9 cellular contexts compared by ENCODE assay signal in the genomic region with DNA sequence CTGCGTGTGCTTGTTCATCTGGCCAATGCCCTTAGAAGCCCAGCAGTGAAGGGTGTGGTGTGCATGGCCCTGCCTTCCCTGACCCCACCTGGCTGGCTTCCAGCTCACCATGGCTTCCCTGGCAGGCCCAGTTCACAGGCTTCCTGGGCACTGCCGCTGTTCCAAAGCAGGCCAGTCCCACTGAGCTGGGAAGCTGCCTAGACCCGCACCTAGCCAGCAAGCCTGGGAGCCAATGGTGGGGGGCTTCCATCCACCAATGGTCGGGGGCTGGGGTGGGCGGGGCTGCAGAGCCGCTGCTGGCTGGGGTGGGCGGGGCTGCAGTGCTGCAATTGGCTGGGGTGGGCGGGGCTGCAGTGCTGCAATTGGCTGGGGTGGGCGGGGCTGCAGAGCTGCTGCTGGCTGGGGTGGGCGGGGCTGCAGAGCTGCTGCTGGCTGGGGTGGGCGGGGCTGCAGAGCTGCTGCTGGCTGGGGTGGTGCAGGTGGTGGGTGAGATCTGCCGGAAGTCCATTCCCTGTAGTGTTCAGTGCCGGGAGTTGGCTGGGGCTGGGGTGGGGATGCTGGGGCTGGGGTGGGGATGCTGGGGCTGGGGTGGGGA. TPM values are rescaled to one million over a fixed set of nuclear protein-coding genes. Genes with fewer than 3 reads are reported as not detected.
DNase-seq lines count a peak whose midpoint lies in the region; ATAC-seq and TF ChIP-seq lines count a peak whose summit lies in the region.
"Had no signal": no experiment of that assay in that cellular context is flagged by ENCODE, and none has a peak within 500 bp of the region (broad histone marks: within the 10 kb centered on the region; RNA-seq: fewer than 3 reads in every experiment).

No MANE protein-coding gene starts in this region.

- 0 out of 2 replicates have a peak, but pooled peaks cover 3% of the 10 kb centered on the region for H3F3A ChIP-seq in DOHH2 (ENCODE audit: control insufficient read depth, insufficient read depth)

- peak; percentile 71 for DNase-seq in Jurkat, Clone E6-1 (ENCODE audit: low read depth, low spot score)
- DNase-seq in T follicular helper cell (ENCODE audit: low read depth) (peak; percentile 56), body of pancreas (peak; percentile 72 to 88 (median 84)), left kidney (ENCODE audit: low read depth, low spot score) (peak; percentile 76)
- peak; percentile 16 to 39 for DNase-seq in stimulated activated CD8-positive, alpha-beta memory T cell treated with anti-CD3 and anti-CD28 coated beads, Interleukin-2, amount 100 ng/mL, for 1 hour (ENCODE audit: low read depth in 2 of 2)

- peaks cover 4% of the 10 kb centered on the region for H3K4me1 ChIP-seq in DOHH2 (ENCODE audit: control insufficient read depth, low read length)
- H3K4me1 ChIP-seq in body of pancreas: peaks cover 21% of the 10 kb centered on the region

- 0 to 4% methylated on average over 1 to 12 of the region's 13 CpGs for WGBS in body of pancreas, 2 donors

- TF ChIP-seq CTCF in DOHH2 (IDR thresholded peaks at IDR 0.05; ENCODE audit: low read depth, low read length, poor library complexity, severe bottlenecking) (no peak), body of pancreas (IDR thresholded peaks at IDR 0.05) (no peak)

- H3K27me3 ChIP-seq in DOHH2 (ENCODE audit: control insufficient read depth, low read length) (peaks cover 26% of the 10 kb centered on the region), body of pancreas (peaks cover 0 to 32% of the 10 kb centered on the region in 2 donors)

- H3K9me2 ChIP-seq in DOHH2 (replicated peaks; ENCODE audit: control insufficient read depth, low read length): no peaks in the 10 kb centered on the region

- intact Hi-C loops in body of pancreas (cut with DNase I): no loop called here

- ATAC-seq in body of pancreas (peak; percentile 79), GM18868 (IDR thresholded peaks at IDR 0.05; ENCODE audit: unreplicated experiment) (no peak), HG03095 (IDR thresholded peaks at IDR 0.05; ENCODE audit: unreplicated experiment) (no peak)

- peak overlapping the region; percentile 21; the same call in 1 of the 2 replicates for H3K4me2 ChIP-seq in DOHH2 (ENCODE audit: low read length)

- H3K27ac ChIP-seq in DOHH2 (ENCODE audit: low read depth, low read length) (no peak overlapping the region), body of pancreas (no peak overlapping the region)

- H3K9me3 ChIP-seq in DOHH2 (ENCODE audit: control insufficient read depth, insufficient read depth, low read length): peaks cover 3% of the 10 kb centered on the region; the same call in 1 of the 2 replicates
- H3K9me3 ChIP-seq in body of pancreas: no peaks in the 10 kb centered on the region

- H3K4me3 ChIP-seq in DOHH2 (ENCODE audit: low read length): no peak overlapping the region
- H3K4me3 ChIP-seq in Jurkat, Clone E6-1 (ENCODE audit: low read length): peak overlapping the region; percentile 13
- H3K4me3 ChIP-seq in body of pancreas: no peak overlapping the region

- H3K36me3 ChIP-seq in DOHH2 (ENCODE audit: control insufficient read depth, low read length) (no peaks in the 10 kb centered on the region), body of pancreas (replicated peaks in 1 of 2; ENCODE audit: insufficient read depth in 1 of 2, low read depth in 2 of 2) (no peaks in the 10 kb centered on the region)

- no peaks in the 10 kb centered on the region for H3K79me2 ChIP-seq in DOHH2 (ENCODE audit: control insufficient read depth, low read length)

- no peaks in the 10 kb centered on the region for H4K20me1 ChIP-seq in DOHH2 (ENCODE audit: control insufficient read depth, insufficient read depth, low read depth, low read length)

- TF ChIP-seq POLR2A in body of pancreas (IDR thresholded peaks at IDR 0.05): no peak

RNA-seq across cellular contexts. Expression of gene CALY, which starts 12.4 kb away (rescaled TPM):
- polyA plus RNA-seq in Jurkat, Clone E6-1 (2012; ENCODE audit: insufficient read depth, insufficient read length): 1.6 TPM
- total RNA-seq in body of pancreas: 1 to 10 TPM in 1 of 2 donors, not detected in 1; 1.8 TPM

RNA-seq across cellular contexts. Expression of gene ZNF511, which starts 15.6 kb away (rescaled TPM):
- 74.0 TPM for polyA plus RNA-seq in Jurkat, Clone E6-1 (2012; ENCODE audit: insufficient read depth, insufficient read length)
- total RNA-seq in body of pancreas: 10 to 100 TPM; 15.0 to 22.7 TPM

RNA-seq across cellular contexts. Expression of gene TUBGCP2, which starts 15.6 kb away (rescaled TPM):
- polyA plus RNA-seq in Jurkat, Clone E6-1 (2012; ENCODE audit: insufficient read depth, insufficient read length): 61.1 TPM
- total RNA-seq in body of pancreas: 10 to 100 TPM; 32.2 to 36.6 TPM

RNA-seq across cellular contexts. Expression of gene PRAP1, which starts 22.9 kb away (rescaled TPM):
- not detected for polyA plus RNA-seq in Jurkat, Clone E6-1 (2012; ENCODE audit: insufficient read depth, insufficient read length)
- 1 to 10 TPM in 1 of 2 donors, not detected in 1; 6.5 TPM for total RNA-seq in body of pancreas
- total RNA-seq: HT1080 had no signal

RNA-seq across cellular contexts. Expression of gene FUOM, which starts 33.5 kb away (rescaled TPM):
- 23.8 TPM for polyA plus RNA-seq in Jurkat, Clone E6-1 (2012; ENCODE audit: insufficient read depth, insufficient read length)
- 10 to 100 TPM; 12.5 to 16.1 TPM for total RNA-seq in body of pancreas

Comparison
In these comparisons a context has a peak if more than half of its experiments do, and no peak if none do; other contexts are left out.
1. DNase-seq: peak in every context shown above with its lines; median percentile 84 in body of pancreas; 76 in left kidney; 71 in Jurkat, Clone E6-1; 56 in T follicular helper cell; 28 in stimulated activated CD8-positive, alpha-beta memory T cell treated with anti-CD3 and anti-CD28 coated beads, Interleukin-2, amount 100 ng/mL, for 1 hour.